In genomic region chr10:116690356-116691078, GRCh38 we compare ENCODE assay signal across 2 cellular contexts.
TF ChIP-seq lines count a peak whose summit lies in the region.

No MANE protein-coding gene starts in this region.

TF ChIP-seq in SK-N-SH, 30 proteins besides CTCF, POLR2A, EP300 and RAD21 (continued from another document):
- no peak for TF ChIP-seq IRF3 (IDR thresholded peaks at IDR 0.05; ENCODE audit: low read depth, low read length)
- TF ChIP-seq EZH2phosphoT487 (IDR thresholded peaks at IDR 0.05; ENCODE audit: borderline replicate concordance, low read depth), result no peak
- TF ChIP-seq GATA2 (CRISPR knock-in tag; IDR thresholded peaks at IDR 0.05), result no peak
- no peak for TF ChIP-seq TEAD4 (IDR thresholded peaks at IDR 0.05; ENCODE audit: borderline replicate concordance, insufficient read depth)
- no peak for TF ChIP-seq YY1 (IDR thresholded peaks at IDR 0.05; ENCODE audit: low read depth)
- TF ChIP-seq FOXJ3 (CRISPR knock-in tag; IDR thresholded peaks at IDR 0.05), result no peak
- TF ChIP-seq GABPA (IDR thresholded peaks at IDR 0.05; ENCODE audit: low read depth), result no peak
- TF ChIP-seq SIN3A (IDR thresholded peaks at IDR 0.05; ENCODE audit: borderline replicate concordance, low read depth, low read length), result no peak
- TF ChIP-seq FOXM1 (IDR thresholded peaks at IDR 0.05; ENCODE audit: low read depth), result no peak
- TF ChIP-seq MEF2A (IDR thresholded peaks at IDR 0.05; ENCODE audit: borderline replicate concordance, low read depth), result no peak
- TF ChIP-seq ZBTB33 (IDR thresholded peaks at IDR 0.05; ENCODE audit: borderline replicate concordance, low read depth), result no peak
- no peak for TF ChIP-seq ELF1 (IDR thresholded peaks at IDR 0.05)

TF ChIP-seq in SK-N-SH treated with all-trans-retinoic acid at 6 μM for 48 hours, 23 proteins besides CTCF, POLR2A, EP300 and RAD21 (continued from another document):
- TF ChIP-seq POU6F1 (CRISPR knock-in tag; IDR thresholded peaks at IDR 0.05; ENCODE audit: borderline replicate concordance, low read depth) (no peak), TCF4 (CRISPR knock-in tag; IDR thresholded peaks at IDR 0.05; ENCODE audit: borderline replicate concordance) (no peak), CSRNP3 (CRISPR knock-in tag; IDR thresholded peaks at IDR 0.05) (no peak), OSR1 (CRISPR knock-in tag; IDR thresholded peaks at IDR 0.05) (no peak), ZFP30 (CRISPR knock-in tag; IDR thresholded peaks at IDR 0.05) (no peak), ZFP3 (CRISPR knock-in tag; IDR thresholded peaks at IDR 0.05) (no peak), ISL1 (CRISPR knock-in tag; IDR thresholded peaks at IDR 0.05) (no peak), ZNF8 (CRISPR knock-in tag; IDR thresholded peaks at IDR 0.05) (no peak), TSHZ2 (CRISPR knock-in tag; IDR thresholded peaks at IDR 0.05) (no peak), PPARA (CRISPR knock-in tag; IDR thresholded peaks at IDR 0.05; ENCODE audit: borderline replicate concordance) (no peak), ZNF70 (CRISPR knock-in tag; IDR thresholded peaks at IDR 0.05) (no peak), SNAI2 (CRISPR knock-in tag; IDR thresholded peaks at IDR 0.05) (no peak), ARNTL (CRISPR knock-in tag; IDR thresholded peaks at IDR 0.05; ENCODE audit: borderline replicate concordance, low read depth) (no peak)
